In the genomic region with DNA sequence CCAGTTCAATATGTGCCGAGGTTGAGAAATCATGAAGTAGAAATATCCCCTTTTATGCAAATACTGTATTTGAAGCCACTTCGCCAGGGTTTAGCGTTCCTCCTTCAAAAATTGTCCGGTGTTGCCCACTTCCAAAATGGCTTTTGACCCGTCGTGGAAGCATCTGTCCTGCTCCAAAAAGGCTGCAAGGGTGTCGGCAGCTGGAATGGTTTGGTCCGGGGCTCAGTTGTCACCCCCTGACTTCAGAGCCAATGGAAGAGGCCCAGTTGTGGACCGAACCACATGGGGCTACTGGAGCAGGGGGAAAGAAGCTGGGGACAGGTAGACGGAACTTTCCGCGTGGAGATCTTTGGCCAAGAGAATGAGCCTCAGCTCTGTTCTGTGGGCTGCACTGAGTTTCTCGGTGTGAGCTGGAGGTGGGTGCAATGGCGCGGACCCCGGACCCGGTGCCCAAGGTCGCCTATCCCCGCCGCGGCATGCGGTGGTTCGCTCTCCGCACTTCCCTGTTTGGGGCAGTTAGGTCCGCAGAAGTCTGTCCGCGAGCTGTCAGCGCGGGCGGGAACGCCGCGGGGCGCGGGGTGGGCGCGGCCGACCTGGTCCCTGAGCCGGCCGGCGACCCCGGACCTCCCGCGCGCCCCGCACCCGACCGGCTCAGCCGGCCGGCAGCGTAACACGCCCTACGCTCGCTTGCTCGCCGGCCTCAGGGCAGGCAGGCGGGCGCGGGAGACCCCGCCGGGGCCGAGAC, we compare ENCODE assay signal across 8 cellular contexts. TPM values are rescaled to one million over a fixed set of nuclear protein-coding genes. Genes with fewer than 3 reads are reported as not detected.
DNase-seq lines count a peak whose midpoint lies in the region; ATAC-seq and TF ChIP-seq lines count a peak whose summit lies in the region.

A gene (plus strand): TSS at position 527 of the 745 bp plus-strand sequence. CDS start 259 bp downstream, outside the sequence.

- H3K9me3 Mint-ChIP-seq in progenitor cell of endocrine pancreas (ENCODE audit: low read depth) = no peaks in the 10 kb centered on the region

- no peaks in the 10 kb centered on the region for H3K27me3 ChIP-seq in left ventricle myocardium inferior (ENCODE audit: low read depth)
- no peaks in the 10 kb centered on the region for H3K27me3 ChIP-seq in upper lobe of right lung

- H3K4me3 Mint-ChIP-seq in T-helper 17 cell (peak within 1 kb of the TSS; percentile 99), progenitor cell of endocrine pancreas (ENCODE audit: low read depth) (peak within 1 kb of the TSS; percentile 92)

- H3K4me1 ChIP-seq in left ventricle myocardium inferior (peaks cover 67% of the 10 kb centered on the region), upper lobe of right lung (peaks cover 54% of the 10 kb centered on the region)

- intact Hi-C loops in left ventricle myocardium inferior (cut with micrococcal nuclease) = no loop called here
- intact Hi-C loops in upper lobe of right lung (cut with DNase I) = no loop called here

- no peak for TF ChIP-seq CTCF in GM10266 (IDR thresholded peaks at IDR 0.05; ENCODE audit: control insufficient read depth, insufficient read depth, low read depth, missing control alignments)
- no peak for TF ChIP-seq CTCF in left ventricle myocardium inferior (IDR thresholded peaks at IDR 0.05; ENCODE audit: borderline replicate concordance)
- no peak for TF ChIP-seq CTCF in progenitor cell of endocrine pancreas (IDR thresholded peaks at IDR 0.05; ENCODE audit: unreplicated experiment)
- no peak for TF ChIP-seq CTCF in upper lobe of right lung (IDR thresholded peaks at IDR 0.05)

- H3K4me1 Mint-ChIP-seq in T-helper 17 cell (peaks cover 52% of the 10 kb centered on the region), progenitor cell of endocrine pancreas (ENCODE audit: low read depth) (peaks cover 21% of the 10 kb centered on the region)

- peak; percentile 92 for DNase-seq in GM10266 (ENCODE audit: extremely low spot score)
- DNase-seq in NCI-H187 (lab: John Stamatoyannopoulos, UW) = peak; percentile 75 to 94
- DNase-seq in T-helper 17 cell = peak; percentile 69 to 81 (median 75)
- peak; percentile 42 to 94 (median 86) for DNase-seq in amygdala (lab: John Stamatoyannopoulos, UW)
- DNase-seq in left ventricle myocardium inferior = peak; percentile 89
- peak; percentile 69 for DNase-seq in progenitor cell of endocrine pancreas (ENCODE audit: low spot score, unreplicated experiment)
- peak; percentile 93 for DNase-seq in upper lobe of right lung

- no peaks in the 10 kb centered on the region for H3K27me3 Mint-ChIP-seq in T-helper 17 cell
- H3K27me3 Mint-ChIP-seq in progenitor cell of endocrine pancreas = no peaks in the 10 kb centered on the region

- H3K4me3 ChIP-seq in left ventricle myocardium inferior = peak within 1 kb of the TSS; percentile 98
- H3K4me3 ChIP-seq in upper lobe of right lung = peak within 1 kb of the TSS; percentile 90

- ATAC-seq in HG02870 (IDR thresholded peaks at IDR 0.05; ENCODE audit: unreplicated experiment) (peak; percentile 54), T-helper 17 cell (peak; percentile 75), upper lobe of right lung (peak; percentile 91)

- H3K9me3 ChIP-seq in T-helper 17 cell (ENCODE audit: control insufficient read depth, low read length, poor library complexity, severe bottlenecking) = no peaks in the 10 kb centered on the region
- no peaks in the 10 kb centered on the region for H3K9me3 ChIP-seq in left ventricle myocardium inferior (replicated peaks)
- no peaks in the 10 kb centered on the region for H3K9me3 ChIP-seq in upper lobe of right lung

- H3K27ac Mint-ChIP-seq in T-helper 17 cell (peak within 1 kb of the TSS; percentile 97), progenitor cell of endocrine pancreas (peak within 1 kb of the TSS; percentile 100)

- no peaks in the 10 kb centered on the region for H3K36me3 ChIP-seq in left ventricle myocardium inferior
- no peaks in the 10 kb centered on the region for H3K36me3 ChIP-seq in upper lobe of right lung

- H3K36me3 Mint-ChIP-seq in T-helper 17 cell (ENCODE audit: low read depth) (peaks cover 6% of the 10 kb centered on the region), progenitor cell of endocrine pancreas (ENCODE audit: insufficient read depth) (peaks cover 1% of the 10 kb centered on the region)

- H3K27ac ChIP-seq in left ventricle myocardium inferior (replicated peaks) = peak within 1 kb of the TSS; percentile 91
- peak within 1 kb of the TSS; percentile 95 for H3K27ac ChIP-seq in upper lobe of right lung

RNA-seq across cellular contexts. Expression of the gene that starts here (rescaled TPM):
- total RNA-seq in T-helper 17 cell = 10 to 100 TPM; 78.8 to 87.5 TPM
- 20.0 TPM for total RNA-seq in left ventricle myocardium inferior
- total RNA-seq in progenitor cell of endocrine pancreas = 36.0 and 38.0 TPM in 2 replicates
- total RNA-seq in upper lobe of right lung = 54.0 TPM

Comparison
In these comparisons a context has a peak if more than half of its experiments do, and no peak if none do; other contexts are left out.
1. Peak in every context shown above with its lines: DNase-seq, ATAC-seq, H3K4me3 ChIP-seq and H3K27ac ChIP-seq.